In genomic region chr3:170584585-170585007, GRCh38 we compare ENCODE assay signal across 9 cellular contexts. TPM values are rescaled to one million over a fixed set of nuclear protein-coding genes. Genes with fewer than 3 reads are reported as not detected.
DNase-seq lines count a peak whose midpoint lies in the region; ATAC-seq lines count a peak whose summit lies in the region.
"Had no signal": no experiment of that assay in that cellular context is flagged by ENCODE, and none has a peak within 500 bp of the region (broad histone marks: within the 10 kb centered on the region; RNA-seq: fewer than 3 reads in every experiment).

No MANE protein-coding gene starts in this region.

- H3K36me3 ChIP-seq in CD4-positive, CD25-positive, alpha-beta regulatory T cell (ENCODE audit: control insufficient read depth, insufficient read depth, low read length), result no peaks in the 10 kb centered on the region

- peaks cover 0 to 13% (median 5%) of the 10 kb centered on the region in 7 donors for H3K9me3 Mint-ChIP-seq in CD4-positive, CD25-positive, alpha-beta regulatory T cell

- peaks cover 0 to 2% (median 0%) of the 10 kb centered on the region in 4 donors for H3K4me1 Mint-ChIP-seq in CD4-positive, CD25-positive, alpha-beta regulatory T cell

- no peak overlapping the region for H3K4me3 Mint-ChIP-seq in CD4-positive, CD25-positive, alpha-beta regulatory T cell
- H3K4me3 Mint-ChIP-seq: natural killer cell treated with Interleukin-12 subunit alpha and Interleukin-12 subunit beta and Interleukin-15 and Interleukin-18, amount 100 ng/mL, for 72 hours had no signal

- no peak for ATAC-seq in CD4-positive, CD25-positive, alpha-beta regulatory T cell (ENCODE audit: low read depth in 2 of 2)
- ATAC-seq in HG03354 (IDR thresholded peaks at IDR 0.05; ENCODE audit: poor library complexity, severe bottlenecking, unreplicated experiment), result peak; percentile 67
- ATAC-seq in GM18861 (IDR thresholded peaks at IDR 0.05; ENCODE audit: unreplicated experiment), result no peak

- no peaks in the 10 kb centered on the region for H3K4me1 ChIP-seq in CD4-positive, CD25-positive, alpha-beta regulatory T cell (ENCODE audit: control insufficient read depth, insufficient read depth, low read length, poor library complexity, severe bottlenecking)

- no peak overlapping the region for H3K27ac Mint-ChIP-seq in CD4-positive, CD25-positive, alpha-beta regulatory T cell
- H3K27ac Mint-ChIP-seq: natural killer cell treated with Interleukin-12 subunit alpha and Interleukin-12 subunit beta and Interleukin-15 and Interleukin-18, amount 100 ng/mL, for 72 hours had no signal

- no peaks in the 10 kb centered on the region for H3K9me3 ChIP-seq in CD4-positive, CD25-positive, alpha-beta regulatory T cell (ENCODE audit: control insufficient read depth in 2 of 2, low read length in 2 of 2)

- H3K27me3 Mint-ChIP-seq in CD4-positive, CD25-positive, alpha-beta regulatory T cell, result peaks cover 52% of the 10 kb centered on the region

- DNase-seq in CD4-positive, CD25-positive, alpha-beta regulatory T cell, result peak in 2 of 3 donors; percentile 20 to 36
- DNase-seq in T-helper 9 cell, result peak; percentile 28
- peak; percentile 4 for DNase-seq in central memory CD4-positive, alpha-beta T cell
- DNase-seq in islet precursor cell, result peak; percentile 90
- peak; percentile 56 to 58 for DNase-seq in stimulated activated CD4-positive, alpha-beta T cell treated with anti-CD3 and anti-CD28 coated beads, Interleukin-2, amount 100 ng/mL, for 48 hours
- DNase-seq in GM19240 (ENCODE audit: insufficient read length, low spot score), result no peak

- H3K36me3 Mint-ChIP-seq in CD4-positive, CD25-positive, alpha-beta regulatory T cell, result no peaks in the 10 kb centered on the region

- H3K4me3 ChIP-seq in CD4-positive, CD25-positive, alpha-beta regulatory T cell (ENCODE audit: low read depth, low read length), result no peak overlapping the region

- peaks cover 22% of the 10 kb centered on the region for H3K27me3 ChIP-seq in CD4-positive, CD25-positive, alpha-beta regulatory T cell (ENCODE audit: control insufficient read depth, insufficient read depth, low read length)

- no peak overlapping the region for H3K27ac ChIP-seq in CD4-positive, CD25-positive, alpha-beta regulatory T cell (ENCODE audit: insufficient read depth, low read length, poor library complexity, severe bottlenecking)

RNA-seq across cellular contexts. Expression of gene SLC7A14, which starts 1.3 kb away (rescaled TPM):
- total RNA-seq in CD4-positive, CD25-positive, alpha-beta regulatory T cell, result not detected
- polyA plus RNA-seq in CD4-positive, CD25-positive, alpha-beta regulatory T cell, result not detected
- total RNA-seq: natural killer cell treated with Interleukin-12 subunit alpha and Interleukin-12 subunit beta and Interleukin-15 and Interleukin-18, amount 100 ng/mL, for 72 hours had no signal
